Comparison of ENCODE assay signal across 27 cellular contexts in the genomic region with DNA sequence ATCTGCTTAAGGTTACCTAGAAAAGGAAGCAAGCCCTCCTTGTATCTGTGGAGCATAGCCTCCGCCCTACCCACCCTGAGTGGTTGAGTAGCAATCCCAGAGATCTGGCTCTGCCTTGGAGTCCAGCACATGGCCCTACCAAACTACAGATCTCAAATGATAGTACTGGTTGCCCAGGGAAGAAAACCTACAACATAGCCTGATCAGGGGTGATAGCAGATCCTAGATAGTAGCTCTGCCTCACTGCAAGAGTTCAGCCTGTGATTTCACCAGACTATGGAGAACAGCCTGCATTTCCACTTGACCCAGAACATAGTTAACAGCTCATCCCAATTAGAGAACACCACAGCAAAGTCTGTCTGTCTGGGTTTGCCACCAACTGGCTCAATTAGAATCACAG.
"Had no signal": no experiment of that assay in that cellular context is flagged by ENCODE, and none has a peak within 500 bp of the region (broad histone marks: within the 10 kb centered on the region; RNA-seq: fewer than 3 reads in every experiment).

No MANE protein-coding gene starts in this region.

- H2AFZ ChIP-seq: parathyroid adenoma had no signal

- H3K9ac ChIP-seq: parathyroid adenoma had no signal

- ATAC-seq: naive thymus-derived CD8-positive, alpha-beta T cell; natural killer cell treated with Interleukin-12 subunit alpha and Interleukin-12 subunit beta and Interleukin-15 and Interleukin-18, amount 100 ng/mL, for 72 hours; psoas muscle; right cardiac atrium; right lobe of liver; stimulated activated effector memory CD8-positive, alpha-beta T cell treated with anti-CD3 and anti-CD28 coated beads, Interleukin-12 subunit alpha, Interleukin-12 subunit beta, amount 100 ng/mL, for 72 hours; stimulated activated naive B cell treated with anti-CD40 and anti-IgM and Interleukin-4, amounts not matched to agents 10 μg/mL and 1 μg/mL and 100 μg/mL, for 72 hours; upper lobe of right lung had no signal

- H3K27me3 ChIP-seq: neutrophil, ovary, right lobe of liver, sigmoid colon, stomach, thyroid gland, tibial nerve, upper lobe of right lung, vagina had no signal

- H3K9me3 ChIP-seq: neutrophil, ovary, psoas muscle, right lobe of liver, sigmoid colon, stomach, thoracic aorta, thyroid gland, upper lobe of right lung, vagina had no signal

- H3K4me3 ChIP-seq: ovary, psoas muscle, right lobe of liver, sigmoid colon, stomach, thoracic aorta, thyroid gland, tibial nerve, upper lobe of right lung, vagina had no signal

- H3K79me2 ChIP-seq: parathyroid adenoma had no signal

- H3K36me3 ChIP-seq: neutrophil, ovary, right lobe of liver, sigmoid colon, stomach, thoracic aorta, thyroid gland, tibial nerve, upper lobe of right lung, vagina had no signal

- FAIRE-seq: small intestine, urothelium cell line had no signal

- DNase-seq: naive thymus-derived CD8-positive, alpha-beta T cell; nephron progenitor cell; nucleus accumbens; ovary; posterior cingulate gyrus; psoas muscle; right cardiac atrium; right lobe of liver; sigmoid colon; small intestine; stimulated activated CD4-positive, alpha-beta T cell treated with anti-CD3 and anti-CD28 coated beads, Interleukin-15, amount 100 ng/mL, for 24 hours; stimulated activated CD4-positive, alpha-beta T cell treated with anti-CD3 and anti-CD28 coated beads, Interleukin-2, amount 100 ng/mL, for 24 hours; stimulated activated CD4-positive, alpha-beta T cell treated with anti-CD3 and anti-CD28 coated beads, Interleukin-2, amount 100 ng/mL, for 48 hours; stimulated activated CD4-positive, alpha-beta T cell treated with anti-CD3 and anti-CD28 coated beads, Interleukin-4, amount 100 ng/mL, for 24 hours; stimulated activated naive B cell treated with anti-CD40 and anti-IgM and Interleukin-4, amounts not matched to agents 10 μg/mL and 1 μg/mL and 100 μg/mL, for 72 hours; stimulated activated naive CD4-positive, alpha-beta T cell treated with Interleukin-2 at 50 U/mL for 16 hours; stomach; thyroid gland; upper lobe of right lung had no signal

- H3K27ac ChIP-seq: neutrophil, ovary, parathyroid adenoma, psoas muscle, right lobe of liver, sigmoid colon, stomach, thoracic aorta, thyroid gland, tibial nerve, upper lobe of right lung, vagina had no signal

- H3K4me1 ChIP-seq: parathyroid adenoma, psoas muscle, right lobe of liver, sigmoid colon, stomach, thyroid gland, tibial nerve, upper lobe of right lung, vagina had no signal
